8 cellular contexts compared by ENCODE assay signal in the genomic region with DNA sequence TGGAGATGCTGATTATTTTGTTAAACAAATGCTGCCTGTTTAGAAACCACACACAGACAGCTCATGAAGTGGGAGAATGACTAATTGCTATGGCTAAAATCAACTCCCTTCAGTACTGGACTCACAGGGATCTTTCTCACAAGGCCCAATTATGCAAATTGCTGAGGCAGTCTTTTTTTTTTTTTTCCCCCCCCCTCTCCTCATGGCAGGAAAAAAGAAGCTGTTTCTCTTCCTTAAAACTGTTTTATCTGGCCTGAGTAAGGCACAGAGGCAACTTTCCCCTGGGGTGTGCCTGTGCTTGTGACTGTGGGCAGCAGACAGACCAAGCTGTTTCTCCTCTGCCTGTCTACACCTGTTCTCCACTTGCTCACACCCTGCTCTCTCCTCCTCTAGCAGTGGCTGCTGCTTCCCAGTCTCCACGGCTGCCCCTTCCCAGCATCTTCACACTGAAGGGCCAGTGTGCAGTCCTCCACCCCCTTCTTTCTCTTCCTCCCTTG.
DNase-seq lines count a peak whose midpoint lies in the region; ATAC-seq and TF ChIP-seq lines count a peak whose summit lies in the region.

No MANE protein-coding gene starts in this region.

- TF ChIP-seq CTCF in Calu3 (IDR thresholded peaks at IDR 0.05; ENCODE audit: unreplicated experiment): no peak
- TF ChIP-seq CTCF in foreskin keratinocyte (conservative IDR thresholded peaks at IDR 0.05): no peak
- no peak for TF ChIP-seq CTCF in upper lobe of right lung (IDR thresholded peaks at IDR 0.05)

- H3K79me2 ChIP-seq in GM23248 (ENCODE audit: insufficient read depth): no peaks in the 10 kb centered on the region
- no peaks in the 10 kb centered on the region for H3K79me2 ChIP-seq in Karpas-422 (ENCODE audit: low read length)

- H3K27me3 ChIP-seq in GM23248 (replicated peaks; ENCODE audit: insufficient read depth) (no peaks in the 10 kb centered on the region), foreskin keratinocyte (no peaks in the 10 kb centered on the region), upper lobe of right lung (no peaks in the 10 kb centered on the region), Karpas-422 (ENCODE audit: low read length) (no peaks in the 10 kb centered on the region)

- H3K9me3 Mint-ChIP-seq in Calu3 (ENCODE audit: low read depth, unreplicated experiment): no peaks in the 10 kb centered on the region

- BruUV-seq in Calu3 (replicated peaks; lab: Mats Ljungman, UMichigan): no TSS peak

- CTCF ChIA-PET in Calu3 (lab: Charles Lee): interaction anchor here (0.6 to 10.2 kb wide), 12 partner anchors 12 to 494 kb away, joined by 3 to 327 read pairs (median 4); a partner anchor contains a TSS

- H3K9ac ChIP-seq in GM23248: peak overlapping the region; percentile 64
- no peak overlapping the region for H3K9ac ChIP-seq in Karpas-422 (ENCODE audit: low read length)

- H3K9me3 ChIP-seq in GM23248 (ENCODE audit: low read depth) (no peaks in the 10 kb centered on the region), upper lobe of right lung (no peaks in the 10 kb centered on the region), Karpas-422 (ENCODE audit: low read length) (no peaks in the 10 kb centered on the region)

- H3K4me3 Mint-ChIP-seq in Calu3 (ENCODE audit: low read depth, unreplicated experiment): peak overlapping the region; percentile 64

- ATAC-seq in foreskin keratinocyte (peak; percentile 74), upper lobe of right lung (peak; percentile 39)

- in situ Hi-C loops in GM23248 (cut with MboI): no loop called here

- H3K36me3 ChIP-seq in GM23248 (ENCODE audit: low read depth) (no peaks in the 10 kb centered on the region), upper lobe of right lung (no peaks in the 10 kb centered on the region), Karpas-422 (ENCODE audit: insufficient read depth, low read length) (no peaks in the 10 kb centered on the region)

- peak; percentile 45 for DNase-seq in Calu3
- DNase-seq in GM23248: peak; percentile 83
- peak; percentile 54 for DNase-seq in OCI-M1 (lab: John Stamatoyannopoulos, UW)
- peak; percentile 94 to 95 for DNase-seq in foreskin keratinocyte
- no peak for DNase-seq in upper lobe of right lung
- DNase-seq in stimulated activated CD4-positive, alpha-beta T cell treated with anti-CD3 and anti-CD28 coated beads, Interleukin-2, amount 100 ng/mL, for 48 hours: no peak
- no peak for DNase-seq in activated CD4-positive, alpha-beta T cell treated with anti-CD3 and anti-CD28 coated beads for 4 hours
- no peak for DNase-seq in Karpas-422

- H4K20me1 ChIP-seq in GM23248 (ENCODE audit: insufficient read depth): no peaks in the 10 kb centered on the region
- H4K20me1 ChIP-seq in Karpas-422 (ENCODE audit: insufficient read depth, low read depth, low read length): no peaks in the 10 kb centered on the region

- H3K27ac ChIP-seq in GM23248 (peak overlapping the region; percentile 83), foreskin keratinocyte (peak overlapping the region; percentile 91), upper lobe of right lung (no peak overlapping the region), Karpas-422 (ENCODE audit: low read length) (no peak overlapping the region)

- no peaks in the 10 kb centered on the region for H3K9me2 ChIP-seq in GM23248 (ENCODE audit: insufficient read depth)
- H3K9me2 ChIP-seq in Karpas-422 (replicated peaks; ENCODE audit: insufficient read depth, low read length): no peaks in the 10 kb centered on the region

- H3K27me3 Mint-ChIP-seq in Calu3 (ENCODE audit: unreplicated experiment): no peaks in the 10 kb centered on the region

- H3F3A ChIP-seq in GM23248 (ENCODE audit: insufficient read depth): peaks cover 58% of the 10 kb centered on the region

- H3K4me2 ChIP-seq in GM23248 (ENCODE audit: unreplicated experiment) (peak overlapping the region; percentile 66), Karpas-422 (ENCODE audit: low read depth, low read length, poor library complexity, severe bottlenecking) (no peak overlapping the region)

- H3K4me1 Mint-ChIP-seq in Calu3 (ENCODE audit: low read depth, unreplicated experiment): peaks cover 73% of the 10 kb centered on the region

- H3K4me3 ChIP-seq in GM23248 (0 out of 2 replicates have a peak overlapping the region, but pooled peaks have one; percentile 29), upper lobe of right lung (no peak overlapping the region), Karpas-422 (ENCODE audit: low read length) (no peak overlapping the region)

- 38 to 43% methylated on average over 1 of the region's 1 CpG for WGBS in GM23248 (ENCODE audit: low coverage in 1 of 2, low lambda C conversion rate in 2 of 2, missing lambda C conversion rate in 2 of 2), 2 experiments

- peaks cover 57% of the 10 kb centered on the region for H3K4me1 ChIP-seq in GM23248 (ENCODE audit: insufficient read depth)
- peaks cover 49% of the 10 kb centered on the region for H3K4me1 ChIP-seq in foreskin keratinocyte
- peaks cover 54% of the 10 kb centered on the region for H3K4me1 ChIP-seq in upper lobe of right lung
- H3K4me1 ChIP-seq in Karpas-422 (ENCODE audit: low read length): peaks cover 25% of the 10 kb centered on the region

- H2AFZ ChIP-seq in GM23248 (no peak overlapping the region), Karpas-422 (ENCODE audit: low read length) (no peak overlapping the region)

- peaks cover 30% of the 10 kb centered on the region for H3K36me3 Mint-ChIP-seq in Calu3 (ENCODE audit: insufficient read depth, unreplicated experiment)

- intact Hi-C loops in Calu3 (cut with micrococcal nuclease; ENCODE audit: unreplicated experiment) (loop anchor here (1.0 kb wide), 1 partner anchor 18 kb away; no protein-coding TSS in a partner anchor), upper lobe of right lung (cut with DNase I) (no loop called here)

- peak overlapping the region; percentile 82 for H3K27ac Mint-ChIP-seq in Calu3 (ENCODE audit: unreplicated experiment)

Comparison
In these comparisons a context has a peak if more than half of its experiments do, and no peak if none do; other contexts are left out.
1. DNase-seq: peak in Calu3 (single experiment), GM23248 (single experiment), OCI-M1 (single experiment) and foreskin keratinocyte (2 of 2); none in upper lobe of right lung (single experiment), stimulated activated CD4-positive, alpha-beta T cell treated with anti-CD3 and anti-CD28 coated beads, Interleukin-2, amount 100 ng/mL, for 48 hours (0 of 2), activated CD4-positive, alpha-beta T cell treated with anti-CD3 and anti-CD28 coated beads for 4 hours (0 of 2) and Karpas-422 (single experiment).
2. H3K27ac ChIP-seq: peak in GM23248 (single experiment) and foreskin keratinocyte (single experiment); none in upper lobe of right lung (single experiment) and Karpas-422 (single experiment).